13 cellular contexts compared by ENCODE assay signal in genomic region chr1:230609208-230609607, GRCh38.
DNase-seq lines count a peak whose midpoint lies in the region; ATAC-seq and TF ChIP-seq lines count a peak whose summit lies in the region.
"Had no signal": no experiment of that assay in that cellular context is flagged by ENCODE, and none has a peak within 500 bp of the region (broad histone marks: within the 10 kb centered on the region; RNA-seq: fewer than 3 reads in every experiment).

No MANE protein-coding gene starts in this region.

- DNase-seq in NAMALWA (ENCODE audit: low spot score) (peak; percentile 36), globus pallidus (ENCODE audit: low spot score) (peak; percentile 17), putamen (ENCODE audit: low spot score) (peak; percentile 2), NCI-H510A treated with DMSO at 0.1 percent for 48 hours (lab: John Stamatoyannopoulos, UW) (no peak), HK-2 (ENCODE audit: unreplicated experiment) (no peak)
- DNase-seq: MG63, NCI-H1436, NCI-H2029 treated with DMSO at 0.1 percent for 48 hours, NCI-H526 treated with DMSO at 0.1 percent for 48 hours, T-helper 2 cell had no signal

- ATAC-seq in GM18868 (IDR thresholded peaks at IDR 0.05; ENCODE audit: unreplicated experiment) (peak; percentile 74), GM18505 (IDR thresholded peaks at IDR 0.05; ENCODE audit: unreplicated experiment) (no peak)
- ATAC-seq: HepG2 had no signal

- TF ChIP-seq POLR2A in GM18505 (IDR thresholded peaks at IDR 0.05; ENCODE audit: borderline replicate concordance, extremely low read depth, insufficient read depth, insufficient read length): no peak

Comparison
In these comparisons a context has a peak if more than half of its experiments do, and no peak if none do; other contexts are left out.
1. DNase-seq: peak in NAMALWA (single experiment), globus pallidus (single experiment) and putamen (single experiment); none in NCI-H510A treated with DMSO at 0.1 percent for 48 hours (single experiment) and HK-2 (single experiment).